25 cellular contexts compared by ENCODE assay signal in genomic region chr9:115232375-115232774, GRCh38.
"Had no signal": no experiment of that assay in that cellular context is flagged by ENCODE, and none has a peak within 500 bp of the region (broad histone marks: within the 10 kb centered on the region; RNA-seq: fewer than 3 reads in every experiment).

No MANE protein-coding gene starts in this region.

- H3K4me3 ChIP-seq: coronary artery, gastrocnemius medialis, lung, pancreas, right atrium auricular region, smooth muscle cell, stomach, thyroid gland had no signal

- H3K4me2 ChIP-seq: smooth muscle cell had no signal

- H3K36me3 Mint-ChIP-seq: memory B cell; natural killer cell treated with Interleukin-12 subunit alpha and Interleukin-12 subunit beta and Interleukin-15 and Interleukin-18, amount 100 ng/mL, for 72 hours had no signal

- FAIRE-seq: endometrium, pancreas had no signal

- H3K27me3 ChIP-seq: gastrocnemius medialis, neutrophil, pancreas, right atrium auricular region, stomach, thyroid gland had no signal

- DNase-seq: dermis blood vessel endothelial cell; effector memory CD8-positive, alpha-beta T cell; erythroblast; gastrocnemius medialis; head of caudate nucleus; pancreas; stimulated activated CD4-positive, alpha-beta T cell treated with anti-CD3 and anti-CD28 coated beads, Interleukin-12 subunit alpha, Interleukin-12 subunit beta, amount 100 ng/mL, for 4 hours; stimulated activated CD4-positive, alpha-beta T cell treated with anti-CD3 and anti-CD28 coated beads, Interleukin-1b, Interleukin-23, amount 100 ng/mL, for 48 hours; stimulated activated CD4-positive, alpha-beta T cell treated with anti-CD3 and anti-CD28 coated beads, Interleukin-4, amount 100 ng/mL, for 1 hour; stimulated activated CD8-positive, alpha-beta memory T cell treated with anti-CD3 and anti-CD28 coated beads, Interleukin-4, amount 100 ng/mL, for 48 hours; stimulated activated naive CD4-positive, alpha-beta T cell treated with Interleukin-2 at 50 U/mL for 16 hours; stomach; thyroid gland; trophoblast cell had no signal

- H3K4me1 ChIP-seq: gastrocnemius medialis, pancreas, right atrium auricular region, stomach, thyroid gland had no signal

- H3K4me3 Mint-ChIP-seq: effector memory CD8-positive, alpha-beta T cell; memory B cell; natural killer cell treated with Interleukin-12 subunit alpha and Interleukin-12 subunit beta and Interleukin-15 and Interleukin-18, amount 100 ng/mL, for 72 hours; neural crest cell had no signal

- H3K9me3 Mint-ChIP-seq: neural crest cell had no signal

- H3K27me3 Mint-ChIP-seq: memory B cell had no signal

- H3K27ac ChIP-seq: coronary artery, gastrocnemius medialis, neutrophil, pancreas, right atrium auricular region, stomach, thyroid gland had no signal

- H3K9me3 ChIP-seq: gastrocnemius medialis, neutrophil, pancreas, right atrium auricular region, stomach, thyroid gland had no signal

- H3K36me3 ChIP-seq: gastrocnemius medialis, neutrophil, pancreas, right atrium auricular region, stomach, thyroid gland had no signal

- H3K27ac Mint-ChIP-seq: effector memory CD8-positive, alpha-beta T cell; memory B cell; natural killer cell treated with Interleukin-12 subunit alpha and Interleukin-12 subunit beta and Interleukin-15 and Interleukin-18, amount 100 ng/mL, for 72 hours had no signal

- ATAC-seq: effector memory CD8-positive, alpha-beta T cell; gastrocnemius medialis; left lobe of liver; natural killer cell treated with Interleukin-12 subunit alpha and Interleukin-12 subunit beta and Interleukin-15 and Interleukin-18, amount 100 ng/mL, for 72 hours; pancreas; sciatic nerve had no signal
